ENCODE assay signal across 2 cellular contexts in the genomic region with DNA sequence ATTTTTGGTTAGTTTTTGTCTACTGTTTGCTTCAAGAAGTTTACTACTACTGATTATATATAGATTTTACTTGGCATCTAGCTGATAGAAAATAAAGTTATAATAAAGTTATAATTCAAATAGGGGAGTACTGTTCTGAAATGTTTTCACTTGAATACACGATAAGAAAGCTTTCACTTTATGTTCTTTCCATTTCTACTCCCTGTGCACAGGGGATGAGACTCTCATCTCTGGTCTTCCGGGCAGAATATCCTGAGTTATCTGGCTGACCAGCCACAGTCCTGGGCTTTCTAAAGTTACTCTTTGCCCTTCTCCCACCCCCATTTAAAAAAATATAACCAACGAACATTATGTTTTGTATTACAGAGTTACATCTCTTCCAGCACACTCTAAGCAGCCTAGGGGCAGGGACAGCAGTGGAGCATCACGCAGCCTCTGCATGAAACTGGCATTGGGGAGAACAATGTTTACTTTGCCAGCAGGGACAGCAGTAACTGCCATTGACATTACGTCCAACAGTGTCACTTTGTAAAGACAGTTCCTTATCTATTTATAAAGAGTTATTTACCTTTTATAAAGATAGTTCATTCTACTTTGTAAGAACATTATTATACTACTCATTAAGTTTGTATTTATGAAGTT.
TF ChIP-seq lines count a peak whose summit lies in the region.

No MANE protein-coding gene starts in this region.

TF ChIP-seq in liver, 16 proteins besides CTCF, POLR2A, EP300 and RAD21:
- TF ChIP-seq, protein P1, sequence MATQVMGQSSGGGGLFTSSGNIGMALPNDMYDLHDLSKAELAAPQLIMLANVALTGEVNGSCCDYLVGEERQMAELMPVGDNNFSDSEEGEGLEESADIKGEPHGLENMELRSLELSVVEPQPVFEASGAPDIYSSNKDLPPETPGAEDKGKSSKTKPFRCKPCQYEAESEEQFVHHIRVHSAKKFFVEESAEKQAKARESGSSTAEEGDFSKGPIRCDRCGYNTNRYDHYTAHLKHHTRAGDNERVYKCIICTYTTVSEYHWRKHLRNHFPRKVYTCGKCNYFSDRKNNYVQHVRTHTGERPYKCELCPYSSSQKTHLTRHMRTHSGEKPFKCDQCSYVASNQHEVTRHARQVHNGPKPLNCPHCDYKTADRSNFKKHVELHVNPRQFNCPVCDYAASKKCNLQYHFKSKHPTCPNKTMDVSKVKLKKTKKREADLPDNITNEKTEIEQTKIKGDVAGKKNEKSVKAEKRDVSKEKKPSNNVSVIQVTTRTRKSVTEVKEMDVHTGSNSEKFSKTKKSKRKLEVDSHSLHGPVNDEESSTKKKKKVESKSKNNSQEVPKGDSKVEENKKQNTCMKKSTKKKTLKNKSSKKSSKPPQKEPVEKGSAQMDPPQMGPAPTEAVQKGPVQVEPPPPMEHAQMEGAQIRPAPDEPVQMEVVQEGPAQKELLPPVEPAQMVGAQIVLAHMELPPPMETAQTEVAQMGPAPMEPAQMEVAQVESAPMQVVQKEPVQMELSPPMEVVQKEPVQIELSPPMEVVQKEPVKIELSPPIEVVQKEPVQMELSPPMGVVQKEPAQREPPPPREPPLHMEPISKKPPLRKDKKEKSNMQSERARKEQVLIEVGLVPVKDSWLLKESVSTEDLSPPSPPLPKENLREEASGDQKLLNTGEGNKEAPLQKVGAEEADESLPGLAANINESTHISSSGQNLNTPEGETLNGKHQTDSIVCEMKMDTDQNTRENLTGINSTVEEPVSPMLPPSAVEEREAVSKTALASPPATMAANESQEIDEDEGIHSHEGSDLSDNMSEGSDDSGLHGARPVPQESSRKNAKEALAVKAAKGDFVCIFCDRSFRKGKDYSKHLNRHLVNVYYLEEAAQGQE (IDR thresholded peaks at IDR 0.05) = no peak
- TF ChIP-seq HNF4G (IDR thresholded peaks at IDR 0.05) (no peak), FOXA2 (IDR thresholded peaks at IDR 0.05) (peak; percentile 86), RXRA (IDR thresholded peaks at IDR 0.05) (peak; percentile 37 to 47), JUND (IDR thresholded peaks at IDR 0.05) (no peak), NR2F2 (IDR thresholded peaks at IDR 0.05) (no peak), GABPA (IDR thresholded peaks at IDR 0.05 in 1 of 2, conservative IDR thresholded peaks at IDR 0.05 in 1 of 2) (no peak), HNF4A (conservative IDR thresholded peaks at IDR 0.05) (peak; percentile 33 to 62), TAF1 (conservative IDR thresholded peaks at IDR 0.05) (peak; percentile 54), EGR1 (IDR thresholded peaks at IDR 0.05; ENCODE audit: low read depth in 2 of 2) (no peak), SP1 (IDR thresholded peaks at IDR 0.05) (peak; percentile 73), YY1 (IDR thresholded peaks at IDR 0.05) (no peak), FOXA1 (IDR thresholded peaks at IDR 0.05) (peak; percentile 75)
- TF ChIP-seq, protein P2, sequence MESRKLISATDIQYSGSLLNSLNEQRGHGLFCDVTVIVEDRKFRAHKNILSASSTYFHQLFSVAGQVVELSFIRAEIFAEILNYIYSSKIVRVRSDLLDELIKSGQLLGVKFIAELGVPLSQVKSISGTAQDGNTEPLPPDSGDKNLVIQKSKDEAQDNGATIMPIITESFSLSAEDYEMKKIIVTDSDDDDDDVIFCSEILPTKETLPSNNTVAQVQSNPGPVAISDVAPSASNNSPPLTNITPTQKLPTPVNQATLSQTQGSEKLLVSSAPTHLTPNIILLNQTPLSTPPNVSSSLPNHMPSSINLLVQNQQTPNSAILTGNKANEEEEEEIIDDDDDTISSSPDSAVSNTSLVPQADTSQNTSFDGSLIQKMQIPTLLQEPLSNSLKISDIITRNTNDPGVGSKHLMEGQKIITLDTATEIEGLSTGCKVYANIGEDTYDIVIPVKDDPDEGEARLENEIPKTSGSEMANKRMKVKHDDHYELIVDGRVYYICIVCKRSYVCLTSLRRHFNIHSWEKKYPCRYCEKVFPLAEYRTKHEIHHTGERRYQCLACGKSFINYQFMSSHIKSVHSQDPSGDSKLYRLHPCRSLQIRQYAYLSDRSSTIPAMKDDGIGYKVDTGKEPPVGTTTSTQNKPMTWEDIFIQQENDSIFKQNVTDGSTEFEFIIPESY (IDR thresholded peaks at IDR 0.05) = no peak
- TF ChIP-seq, protein P3, sequence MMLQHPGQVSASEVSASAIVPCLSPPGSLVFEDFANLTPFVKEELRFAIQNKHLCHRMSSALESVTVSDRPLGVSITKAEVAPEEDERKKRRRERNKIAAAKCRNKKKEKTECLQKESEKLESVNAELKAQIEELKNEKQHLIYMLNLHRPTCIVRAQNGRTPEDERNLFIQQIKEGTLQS (IDR thresholded peaks at IDR 0.05) = no peak
- TF ChIP-seq, protein P4, sequence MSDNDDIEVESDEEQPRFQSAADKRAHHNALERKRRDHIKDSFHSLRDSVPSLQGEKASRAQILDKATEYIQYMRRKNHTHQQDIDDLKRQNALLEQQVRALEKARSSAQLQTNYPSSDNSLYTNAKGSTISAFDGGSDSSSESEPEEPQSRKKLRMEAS (IDR thresholded peaks at IDR 0.05) = no peak

TF ChIP-seq in HepG2, 621 proteins besides CTCF, POLR2A, EP300 and RAD21 (continued from another document):
- TF ChIP-seq ZNF652 (CRISPR knock-in tag; IDR thresholded peaks at IDR 0.05; ENCODE audit: borderline replicate concordance, low read depth) (no peak), NFKB2 (CRISPR knock-in tag; IDR thresholded peaks at IDR 0.05; ENCODE audit: borderline replicate concordance) (no peak), ZFAT (CRISPR knock-in tag; conservative IDR thresholded peaks at IDR 0.05) (no peak), ZNF660 (CRISPR knock-in tag; IDR thresholded peaks at IDR 0.05; ENCODE audit: borderline replicate concordance, low read depth) (no peak)
- TF ChIP-seq, protein P5, sequence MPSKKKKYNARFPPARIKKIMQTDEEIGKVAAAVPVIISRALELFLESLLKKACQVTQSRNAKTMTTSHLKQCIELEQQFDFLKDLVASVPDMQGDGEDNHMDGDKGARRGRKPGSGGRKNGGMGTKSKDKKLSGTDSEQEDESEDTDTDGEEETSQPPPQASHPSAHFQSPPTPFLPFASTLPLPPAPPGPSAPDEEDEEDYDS (CRISPR knock-in tag; IDR thresholded peaks at IDR 0.05) = no peak
- TF ChIP-seq, protein P6, sequence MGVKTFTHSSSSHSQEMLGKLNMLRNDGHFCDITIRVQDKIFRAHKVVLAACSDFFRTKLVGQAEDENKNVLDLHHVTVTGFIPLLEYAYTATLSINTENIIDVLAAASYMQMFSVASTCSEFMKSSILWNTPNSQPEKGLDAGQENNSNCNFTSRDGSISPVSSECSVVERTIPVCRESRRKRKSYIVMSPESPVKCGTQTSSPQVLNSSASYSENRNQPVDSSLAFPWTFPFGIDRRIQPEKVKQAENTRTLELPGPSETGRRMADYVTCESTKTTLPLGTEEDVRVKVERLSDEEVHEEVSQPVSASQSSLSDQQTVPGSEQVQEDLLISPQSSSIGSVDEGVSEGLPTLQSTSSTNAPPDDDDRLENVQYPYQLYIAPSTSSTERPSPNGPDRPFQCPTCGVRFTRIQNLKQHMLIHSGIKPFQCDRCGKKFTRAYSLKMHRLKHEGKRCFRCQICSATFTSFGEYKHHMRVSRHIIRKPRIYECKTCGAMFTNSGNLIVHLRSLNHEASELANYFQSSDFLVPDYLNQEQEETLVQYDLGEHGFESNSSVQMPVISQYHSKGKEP (CRISPR knock-in tag; IDR thresholded peaks at IDR 0.05) = no peak
- TF ChIP-seq, protein P7, sequence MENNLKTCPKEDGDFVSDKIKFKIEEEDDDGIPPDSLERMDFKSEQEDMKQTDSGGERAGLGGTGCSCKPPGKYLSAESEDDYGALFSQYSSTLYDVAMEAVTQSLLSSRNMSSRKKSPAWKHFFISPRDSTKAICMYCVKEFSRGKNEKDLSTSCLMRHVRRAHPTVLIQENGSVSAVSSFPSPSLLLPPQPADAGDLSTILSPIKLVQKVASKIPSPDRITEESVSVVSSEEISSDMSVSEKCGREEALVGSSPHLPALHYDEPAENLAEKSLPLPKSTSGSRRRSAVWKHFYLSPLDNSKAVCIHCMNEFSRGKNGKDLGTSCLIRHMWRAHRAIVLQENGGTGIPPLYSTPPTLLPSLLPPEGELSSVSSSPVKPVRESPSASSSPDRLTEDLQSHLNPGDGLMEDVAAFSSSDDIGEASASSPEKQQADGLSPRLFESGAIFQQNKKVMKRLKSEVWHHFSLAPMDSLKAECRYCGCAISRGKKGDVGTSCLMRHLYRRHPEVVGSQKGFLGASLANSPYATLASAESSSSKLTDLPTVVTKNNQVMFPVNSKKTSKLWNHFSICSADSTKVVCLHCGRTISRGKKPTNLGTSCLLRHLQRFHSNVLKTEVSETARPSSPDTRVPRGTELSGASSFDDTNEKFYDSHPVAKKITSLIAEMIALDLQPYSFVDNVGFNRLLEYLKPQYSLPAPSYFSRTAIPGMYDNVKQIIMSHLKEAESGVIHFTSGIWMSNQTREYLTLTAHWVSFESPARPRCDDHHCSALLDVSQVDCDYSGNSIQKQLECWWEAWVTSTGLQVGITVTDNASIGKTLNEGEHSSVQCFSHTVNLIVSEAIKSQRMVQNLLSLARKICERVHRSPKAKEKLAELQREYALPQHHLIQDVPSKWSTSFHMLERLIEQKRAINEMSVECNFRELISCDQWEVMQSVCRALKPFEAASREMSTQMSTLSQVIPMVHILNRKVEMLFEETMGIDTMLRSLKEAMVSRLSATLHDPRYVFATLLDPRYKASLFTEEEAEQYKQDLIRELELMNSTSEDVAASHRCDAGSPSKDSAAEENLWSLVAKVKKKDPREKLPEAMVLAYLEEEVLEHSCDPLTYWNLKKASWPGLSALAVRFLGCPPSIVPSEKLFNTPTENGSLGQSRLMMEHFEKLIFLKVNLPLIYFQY (CRISPR knock-in tag; IDR thresholded peaks at IDR 0.05; ENCODE audit: borderline replicate concordance) = no peak
- TF ChIP-seq, protein P8, sequence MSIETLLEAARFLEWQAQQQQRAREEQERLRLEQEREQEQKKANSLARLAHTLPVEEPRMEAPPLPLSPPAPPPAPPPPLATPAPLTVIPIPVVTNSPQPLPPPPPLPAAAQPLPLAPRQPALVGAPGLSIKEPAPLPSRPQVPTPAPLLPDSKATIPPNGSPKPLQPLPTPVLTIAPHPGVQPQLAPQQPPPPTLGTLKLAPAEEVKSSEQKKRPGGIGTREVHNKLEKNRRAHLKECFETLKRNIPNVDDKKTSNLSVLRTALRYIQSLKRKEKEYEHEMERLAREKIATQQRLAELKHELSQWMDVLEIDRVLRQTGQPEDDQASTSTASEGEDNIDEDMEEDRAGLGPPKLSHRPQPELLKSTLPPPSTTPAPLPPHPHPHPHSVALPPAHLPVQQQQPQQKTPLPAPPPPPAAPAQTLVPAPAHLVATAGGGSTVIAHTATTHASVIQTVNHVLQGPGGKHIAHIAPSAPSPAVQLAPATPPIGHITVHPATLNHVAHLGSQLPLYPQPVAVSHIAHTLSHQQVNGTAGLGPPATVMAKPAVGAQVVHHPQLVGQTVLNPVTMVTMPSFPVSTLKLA (IDR thresholded peaks at IDR 0.05) = no peak
- TF ChIP-seq, protein P9, sequence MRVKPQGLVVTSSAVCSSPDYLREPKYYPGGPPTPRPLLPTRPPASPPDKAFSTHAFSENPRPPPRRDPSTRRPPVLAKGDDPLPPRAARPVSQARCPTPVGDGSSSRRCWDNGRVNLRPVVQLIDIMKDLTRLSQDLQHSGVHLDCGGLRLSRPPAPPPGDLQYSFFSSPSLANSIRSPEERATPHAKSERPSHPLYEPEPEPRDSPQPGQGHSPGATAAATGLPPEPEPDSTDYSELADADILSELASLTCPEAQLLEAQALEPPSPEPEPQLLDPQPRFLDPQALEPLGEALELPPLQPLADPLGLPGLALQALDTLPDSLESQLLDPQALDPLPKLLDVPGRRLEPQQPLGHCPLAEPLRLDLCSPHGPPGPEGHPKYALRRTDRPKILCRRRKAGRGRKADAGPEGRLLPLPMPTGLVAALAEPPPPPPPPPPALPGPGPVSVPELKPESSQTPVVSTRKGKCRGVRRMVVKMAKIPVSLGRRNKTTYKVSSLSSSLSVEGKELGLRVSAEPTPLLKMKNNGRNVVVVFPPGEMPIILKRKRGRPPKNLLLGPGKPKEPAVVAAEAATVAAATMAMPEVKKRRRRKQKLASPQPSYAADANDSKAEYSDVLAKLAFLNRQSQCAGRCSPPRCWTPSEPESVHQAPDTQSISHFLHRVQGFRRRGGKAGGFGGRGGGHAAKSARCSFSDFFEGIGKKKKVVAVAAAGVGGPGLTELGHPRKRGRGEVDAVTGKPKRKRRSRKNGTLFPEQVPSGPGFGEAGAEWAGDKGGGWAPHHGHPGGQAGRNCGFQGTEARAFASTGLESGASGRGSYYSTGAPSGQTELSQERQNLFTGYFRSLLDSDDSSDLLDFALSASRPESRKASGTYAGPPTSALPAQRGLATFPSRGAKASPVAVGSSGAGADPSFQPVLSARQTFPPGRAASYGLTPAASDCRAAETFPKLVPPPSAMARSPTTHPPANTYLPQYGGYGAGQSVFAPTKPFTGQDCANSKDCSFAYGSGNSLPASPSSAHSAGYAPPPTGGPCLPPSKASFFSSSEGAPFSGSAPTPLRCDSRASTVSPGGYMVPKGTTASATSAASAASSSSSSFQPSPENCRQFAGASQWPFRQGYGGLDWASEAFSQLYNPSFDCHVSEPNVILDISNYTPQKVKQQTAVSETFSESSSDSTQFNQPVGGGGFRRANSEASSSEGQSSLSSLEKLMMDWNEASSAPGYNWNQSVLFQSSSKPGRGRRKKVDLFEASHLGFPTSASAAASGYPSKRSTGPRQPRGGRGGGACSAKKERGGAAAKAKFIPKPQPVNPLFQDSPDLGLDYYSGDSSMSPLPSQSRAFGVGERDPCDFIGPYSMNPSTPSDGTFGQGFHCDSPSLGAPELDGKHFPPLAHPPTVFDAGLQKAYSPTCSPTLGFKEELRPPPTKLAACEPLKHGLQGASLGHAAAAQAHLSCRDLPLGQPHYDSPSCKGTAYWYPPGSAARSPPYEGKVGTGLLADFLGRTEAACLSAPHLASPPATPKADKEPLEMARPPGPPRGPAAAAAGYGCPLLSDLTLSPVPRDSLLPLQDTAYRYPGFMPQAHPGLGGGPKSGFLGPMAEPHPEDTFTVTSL (CRISPR knock-in tag; IDR thresholded peaks at IDR 0.05; ENCODE audit: borderline replicate concordance) = no peak
TF ChIP-seq in HepG2: peak in this region for 0.
